8 cellular contexts compared by ENCODE assay signal in genomic region chr20:18507218-18508191, GRCh38. TPM values are rescaled to one million over a fixed set of nuclear protein-coding genes. Genes with fewer than 3 reads are reported as not detected.
A peak's percentile ranks its signal among the peaks of the same experiment; 100 is the strongest.
DNase-seq lines count a peak whose midpoint lies in the region; ATAC-seq and TF ChIP-seq lines count a peak whose summit lies in the region.

Gene SEC23B (plus strand): TSS chr20:18507940. CDS start chr20:18510836, 2,896 bp downstream.

- H3K23ac ChIP-seq in H9 (ENCODE audit: insufficient read length, low read depth, low read length): no peak within 1 kb of the TSS

- H3K36me3 Mint-ChIP-seq in H9 (ENCODE audit: insufficient read depth in 1 of 3, low read depth in 3 of 3): peaks cover 6 to 28% (median 25%) of the 10 kb centered on the region in 3 experiments; a peak in 5 of 7 replicates
- H3K36me3 Mint-ChIP-seq in natural killer cell treated with Interleukin-12 subunit alpha and Interleukin-12 subunit beta and Interleukin-15 and Interleukin-18, amount 100 ng/mL, for 72 hours: peaks cover 26% of the 10 kb centered on the region

- no peak within 1 kb of the TSS for H2AK5ac ChIP-seq in H9 (ENCODE audit: insufficient read length, low read length)

- H2AFZ ChIP-seq in H9 (ENCODE audit: low read length): no peak within 1 kb of the TSS

- no CpG with 5 or more reads among the region's 69 CpGs for WGBS in H9 (ENCODE audit: extremely low coverage, insufficient read length, low lambda C conversion rate)

- peak; percentile 97 for DNase-seq in ELR (ENCODE audit: low read depth)
- peak; percentile 99 for DNase-seq in H9
- peak; percentile 95 for DNase-seq in MG63
- peak; percentile 98 for DNase-seq in SHP77 treated with DMSO at 0.1 percent for 48 hours (lab: John Stamatoyannopoulos, UW)
- DNase-seq in activated effector memory CD4-positive, alpha-beta T cell treated with anti-CD3 and anti-CD28 coated beads, Interleukin-2, amount 50 U/mL, for 16 hours: peak; percentile 99
- peak; percentile 97 for DNase-seq in fibroblast of pulmonary artery (ENCODE audit: low read depth)
- DNase-seq in natural killer cell treated with Interleukin-12 subunit alpha and Interleukin-12 subunit beta and Interleukin-15 and Interleukin-18, amount 100 ng/mL, for 72 hours (ENCODE audit: low spot score): peak; percentile 98
- DNase-seq in stimulated activated naive CD8-positive, alpha-beta T cell treated with anti-CD3 and anti-CD28 coated beads, Interleukin-15, Interleukin-2, amounts not matched to agents 100 U/mL and 50 U/mL, for 24 hours: peak; percentile 98

- H4K8ac ChIP-seq in H9 (replicated peaks; ENCODE audit: insufficient read length, low read depth, low read length): no peak within 1 kb of the TSS

- peak within 1 kb of the TSS; percentile 10 for H2BK5ac ChIP-seq in H9 (ENCODE audit: insufficient read length, low read length)

- H3K27ac ChIP-seq in H9 (ENCODE audit: insufficient read length, low read depth, low read length): peak within 1 kb of the TSS; percentile 79

- ATAC-seq in natural killer cell treated with Interleukin-12 subunit alpha and Interleukin-12 subunit beta and Interleukin-15 and Interleukin-18, amount 100 ng/mL, for 72 hours: peak; percentile 95 to 98
- ATAC-seq in stimulated activated naive CD8-positive, alpha-beta T cell treated with anti-CD3 and anti-CD28 coated beads, Interleukin-15, Interleukin-2, amounts not matched to agents 100 U/mL and 50 U/mL, for 24 hours: peak; percentile 97

- H3K27me3 ChIP-seq in H9 (ENCODE audit: insufficient read depth, low read length): no peaks in the 10 kb centered on the region
- H3K27me3 ChIP-seq in MG63: no peaks in the 10 kb centered on the region

- H3K23me2 ChIP-seq in H9 (ENCODE audit: insufficient read length, low read depth, low read length, poor library complexity, severe bottlenecking): peaks cover 9% of the 10 kb centered on the region

- H3K9me3 ChIP-seq in H9 (ENCODE audit: control insufficient read depth, low read depth, low read length): no peaks in the 10 kb centered on the region
- no peaks in the 10 kb centered on the region for H3K9me3 ChIP-seq in MG63

- H3K9me3 Mint-ChIP-seq in H9: no peaks in the 10 kb centered on the region
- H3K9me3 Mint-ChIP-seq in natural killer cell treated with Interleukin-12 subunit alpha and Interleukin-12 subunit beta and Interleukin-15 and Interleukin-18, amount 100 ng/mL, for 72 hours: no peaks in the 10 kb centered on the region

- peak within 1 kb of the TSS; percentile 87; the same call in 1 of the 2 replicates for H3K14ac ChIP-seq in H9 (ENCODE audit: insufficient read depth, low read length)

- peak within 1 kb of the TSS; percentile 91 for H3K18ac ChIP-seq in H9 (ENCODE audit: insufficient read length, low read depth, low read length)

- H3K27ac Mint-ChIP-seq in H9: peak within 1 kb of the TSS; percentile 100
- H3K27ac Mint-ChIP-seq in natural killer cell treated with Interleukin-12 subunit alpha and Interleukin-12 subunit beta and Interleukin-15 and Interleukin-18, amount 100 ng/mL, for 72 hours: peak within 1 kb of the TSS; percentile 99

- H2BK15ac ChIP-seq in H9 (ENCODE audit: low read depth, low read length): no peak within 1 kb of the TSS

- H3K4ac ChIP-seq in H9 (ENCODE audit: low read depth, low read length): no peak within 1 kb of the TSS

- peaks cover 17 to 23% of the 10 kb centered on the region in 2 experiments for H3K4me1 Mint-ChIP-seq in H9
- peaks cover 36 to 56% of the 10 kb centered on the region in 2 donors for H3K4me1 Mint-ChIP-seq in natural killer cell treated with Interleukin-12 subunit alpha and Interleukin-12 subunit beta and Interleukin-15 and Interleukin-18, amount 100 ng/mL, for 72 hours (ENCODE audit: low read depth in 2 of 2)

- TF ChIP-seq CTCF in H9 (conservative IDR thresholded peaks at IDR 0.05) (no peak), fibroblast of pulmonary artery (IDR thresholded peaks at IDR 0.05; ENCODE audit: low read length, missing control alignments) (no peak)

- H4K91ac ChIP-seq in H9 (ENCODE audit: insufficient read length, low read depth, low read length): no peak within 1 kb of the TSS

- H3K4me3 Mint-ChIP-seq in H9: peak within 1 kb of the TSS; percentile 98 to 99
- peak within 1 kb of the TSS; percentile 99 for H3K4me3 Mint-ChIP-seq in natural killer cell treated with Interleukin-12 subunit alpha and Interleukin-12 subunit beta and Interleukin-15 and Interleukin-18, amount 100 ng/mL, for 72 hours

- H2BK20ac ChIP-seq in H9 (ENCODE audit: low read depth, low read length, poor library complexity, severe bottlenecking): no peak within 1 kb of the TSS

- H3K27me3 Mint-ChIP-seq in H9 (ENCODE audit: low read depth): peaks cover 3% of the 10 kb centered on the region; the same call in 1 of the 2 replicates
- peaks cover 0 to 3% of the 10 kb centered on the region in 2 donors for H3K27me3 Mint-ChIP-seq in natural killer cell treated with Interleukin-12 subunit alpha and Interleukin-12 subunit beta and Interleukin-15 and Interleukin-18, amount 100 ng/mL, for 72 hours

- H3K4me2 ChIP-seq in H9 (ENCODE audit: insufficient read depth, insufficient read length, low read length): peak within 1 kb of the TSS; percentile 96

- peak within 1 kb of the TSS; percentile 25 for H3K56ac ChIP-seq in H9 (ENCODE audit: insufficient read length, low read depth, low read length)

- no peak within 1 kb of the TSS for H3T11ph ChIP-seq in H9 (ENCODE audit: low read length)

- peak within 1 kb of the TSS; percentile 91 for H3K4me3 ChIP-seq in MG63
- peak within 1 kb of the TSS; percentile 93 for H3K4me3 ChIP-seq in fibroblast of pulmonary artery (replicated peaks; ENCODE audit: low read depth, low read length)

- H3K79me2 ChIP-seq in H9 (ENCODE audit: insufficient read depth, low read length): peaks cover 5% of the 10 kb centered on the region; the same call in 1 of the 2 replicates

- peak within 1 kb of the TSS; percentile 37 for H4K5ac ChIP-seq in H9 (ENCODE audit: insufficient read length, low read depth, low read length)

- no peak within 1 kb of the TSS for H2BK120ac ChIP-seq in H9 (ENCODE audit: low read depth, low read length, poor library complexity, severe bottlenecking)

- H3K4me1 ChIP-seq in H9 (ENCODE audit: insufficient read depth, low read length): no peaks in the 10 kb centered on the region

- peak within 1 kb of the TSS; percentile 93 for H3K9ac ChIP-seq in H9 (ENCODE audit: extremely low read depth, insufficient read length, low read length)

- no peaks in the 10 kb centered on the region for H4K20me1 ChIP-seq in H9 (ENCODE audit: control insufficient read depth, insufficient read depth, insufficient read length)

- no peak within 1 kb of the TSS for H2BK12ac ChIP-seq in H9 (ENCODE audit: insufficient read length, low read depth, low read length)

- H3K79me1 ChIP-seq in H9 (ENCODE audit: insufficient read depth, low read depth, low read length, poor library complexity, severe bottlenecking): no peaks in the 10 kb centered on the region

- no peaks in the 10 kb centered on the region; the same call in none of the 2 replicates for H3K36me3 ChIP-seq in MG63

RNA-seq across cellular contexts. Expression of gene SEC23B, which starts in this region (rescaled TPM):
- 60.0 and 65.9 TPM in 2 replicates for total RNA-seq in H9 (2021)
- total RNA-seq in MG63 (2014; rRNA removed; shearing (Covaris generic); ENCODE audit: low replicate concordance): 24.2 and 27.1 TPM in 2 replicates
- total RNA-seq in natural killer cell treated with Interleukin-12 subunit alpha and Interleukin-12 subunit beta and Interleukin-15 and Interleukin-18, amount 100 ng/mL, for 72 hours: 100 to 1,000 TPM; 123 to 172 TPM

Comparison
In these comparisons a context has a peak if more than half of its experiments do, and no peak if none do; other contexts are left out.
1. Peak in every context shown above with its lines: DNase-seq, ATAC-seq, H3K4me3 ChIP-seq and H3K27ac ChIP-seq.